ENCODE assay signal across 17 cellular contexts in genomic region chr12:120563495-120563894, GRCh38. TPM values are rescaled to one million over a fixed set of nuclear protein-coding genes. Genes with fewer than 3 reads are reported as not detected.
DNase-seq lines count a peak whose midpoint lies in the region; ATAC-seq and TF ChIP-seq lines count a peak whose summit lies in the region.
"Had no signal": no experiment of that assay in that cellular context is flagged by ENCODE, and none has a peak within 500 bp of the region (broad histone marks: within the 10 kb centered on the region; RNA-seq: fewer than 3 reads in every experiment).

No MANE protein-coding gene starts in this region.

- 90 to 95% (median 93%) methylated on average over 11 of the region's 11 CpGs for WGBS in heart left ventricle, 4 donors
- WGBS in psoas muscle, 3 donors = 90 to 94% (median 92%) methylated on average over 11 of the region's 11 CpGs
- WGBS in transverse colon (ENCODE audit: low coverage in 1 of 2), 2 donors = 94% methylated on average over 11 of the region's 11 CpGs; no CpG with 5 or more reads in 1 of the 2 donors
- 87 to 98% (median 96%) methylated on average over 9 to 11 of the region's 11 CpGs for WGBS in spleen, 5 donors

- H3K4me3 Mint-ChIP-seq in activated naive CD8-positive, alpha-beta T cell = no peak overlapping the region
- no peak overlapping the region for H3K4me3 Mint-ChIP-seq in activated naive CD8-positive, alpha-beta T cell treated with anti-CD3 and anti-CD28 coated beads, Interleukin-2, amount 50 U/mL, for 24 hours
- H3K4me3 Mint-ChIP-seq in Caco-2 (ENCODE audit: unreplicated experiment) = no peak overlapping the region

- POLR2A ChIA-PET in Caco-2 (lab: Charles Lee) = no interaction called here

- CTCF ChIA-PET in Caco-2 (lab: Charles Lee) = no interaction called here

- H3K27me3 ChIP-seq in heart left ventricle = no peaks in the 10 kb centered on the region
- H3K27me3 ChIP-seq in psoas muscle (ENCODE audit: insufficient read depth in 3 of 3, low read length in 2 of 3) = no peaks in the 10 kb centered on the region
- no peaks in the 10 kb centered on the region for H3K27me3 ChIP-seq in transverse colon
- H3K27me3 ChIP-seq in spleen (replicated peaks in 1 of 7) = no peaks in the 10 kb centered on the region
- H3K27me3 ChIP-seq in Caco-2 (replicated peaks; ENCODE audit: control insufficient read depth, insufficient read depth, low read length) = no peaks in the 10 kb centered on the region
- H3K27me3 ChIP-seq: BLaER1 treated with 17β-estradiol and CSF1 and Interleukin-3, amounts not matched to agents 10 nM and 100 nM; MG63 had no signal

- H3K36me3 Mint-ChIP-seq in activated naive CD8-positive, alpha-beta T cell = peaks cover 2% of the 10 kb centered on the region
- H3K36me3 Mint-ChIP-seq in activated naive CD8-positive, alpha-beta T cell treated with anti-CD3 and anti-CD28 coated beads, Interleukin-2, amount 50 U/mL, for 24 hours (ENCODE audit: low read depth) = peaks cover 52% of the 10 kb centered on the region
- H3K36me3 Mint-ChIP-seq in Caco-2 (ENCODE audit: insufficient read depth, unreplicated experiment) = peaks cover 89% of the 10 kb centered on the region

- TF ChIP-seq CTCF in heart left ventricle (IDR thresholded peaks at IDR 0.05) = no peak
- no peak for TF ChIP-seq CTCF in psoas muscle (IDR thresholded peaks at IDR 0.05)
- TF ChIP-seq CTCF in transverse colon (IDR thresholded peaks at IDR 0.05) = no peak
- TF ChIP-seq CTCF in spleen (IDR thresholded peaks at IDR 0.05 in 8 of 11, conservative IDR thresholded peaks at IDR 0.05 in 3 of 11) = no peak
- no peak for TF ChIP-seq CTCF in Caco-2 (IDR thresholded peaks at IDR 0.05; ENCODE audit: insufficient read depth in 1 of 2, low read depth in 1 of 2, low read length in 1 of 2, severe bottlenecking in 1 of 2, unreplicated experiment in 1 of 2)

- no peaks in the 10 kb centered on the region for H3K9me3 Mint-ChIP-seq in activated naive CD8-positive, alpha-beta T cell (ENCODE audit: low read depth)
- H3K9me3 Mint-ChIP-seq in activated naive CD8-positive, alpha-beta T cell treated with anti-CD3 and anti-CD28 coated beads, Interleukin-2, amount 50 U/mL, for 24 hours = no peaks in the 10 kb centered on the region
- H3K9me3 Mint-ChIP-seq in Caco-2 (ENCODE audit: unreplicated experiment) = no peaks in the 10 kb centered on the region

- H3K4me1 ChIP-seq in heart left ventricle (peaks cover 0 to 11% (median 0%) of the 10 kb centered on the region in 12 donors), psoas muscle (peaks cover 19% of the 10 kb centered on the region), transverse colon (peaks cover 0 to 6% (median 0%) of the 10 kb centered on the region in 4 donors), spleen (peaks cover 0 to 6% (median 2%) of the 10 kb centered on the region in 6 donors), Caco-2 (0 out of 2 replicates have a peak, but pooled peaks cover 6% of the 10 kb centered on the region)
- H3K4me1 ChIP-seq: BLaER1 treated with 17β-estradiol and CSF1 and Interleukin-3, amounts not matched to agents 10 nM and 100 nM had no signal

- H3K36me3 ChIP-seq in heart left ventricle = peaks cover 6 to 100% (median 98%) of the 10 kb centered on the region in 9 donors
- peaks cover 24 to 97% of the 10 kb centered on the region in 2 donors for H3K36me3 ChIP-seq in psoas muscle (ENCODE audit: insufficient read depth in 1 of 2, low read depth in 1 of 2)
- H3K36me3 ChIP-seq in transverse colon = peaks cover 0 to 89% (median 41%) of the 10 kb centered on the region in 4 donors
- H3K36me3 ChIP-seq in spleen = peaks cover 4 to 100% (median 95%) of the 10 kb centered on the region in 6 donors
- H3K36me3 ChIP-seq in Caco-2 (ENCODE audit: control insufficient read depth, insufficient read depth, low read length) = 0 out of 2 replicates have a peak, but pooled peaks cover 1% of the 10 kb centered on the region

- no peaks in the 10 kb centered on the region for H3K4me1 Mint-ChIP-seq in activated naive CD8-positive, alpha-beta T cell (ENCODE audit: low read depth)
- H3K4me1 Mint-ChIP-seq in activated naive CD8-positive, alpha-beta T cell treated with anti-CD3 and anti-CD28 coated beads, Interleukin-2, amount 50 U/mL, for 24 hours = no peaks in the 10 kb centered on the region
- peaks cover 7% of the 10 kb centered on the region for H3K4me1 Mint-ChIP-seq in Caco-2 (ENCODE audit: low read depth, unreplicated experiment)

- H3K27ac ChIP-seq in heart left ventricle (peak overlapping the region in 10 of 12 donors; percentile 28 to 83 (median 68)), psoas muscle (peak overlapping the region; percentile 68), transverse colon (peak overlapping the region; percentile 20 to 71 (median 30)), spleen (peak overlapping the region in 1 of 8 donors; percentile 2)
- H3K27ac ChIP-seq: BLaER1 treated with 17β-estradiol and CSF1 and Interleukin-3, amounts not matched to agents 10 nM and 100 nM had no signal

- TF ChIP-seq POLR2A in heart left ventricle (IDR thresholded peaks at IDR 0.05) = no peak
- TF ChIP-seq POLR2A in transverse colon (IDR thresholded peaks at IDR 0.05) = no peak
- no peak for TF ChIP-seq POLR2A in spleen (IDR thresholded peaks at IDR 0.05)

- in situ Hi-C loops in transverse colon (cut with MboI; ENCODE audit: low pct_ligation_motif_present in 1 of 4, low pct_unique_long_range_greater_than_20kb in 1 of 4, low sequenced_read_pairs in 3 of 4) = no loop called here

- BruUV-seq in Caco-2 (replicated peaks; lab: Mats Ljungman, UMichigan) = no TSS peak

- H3K4me3 ChIP-seq in heart left ventricle = no peak overlapping the region
- no peak overlapping the region for H3K4me3 ChIP-seq in psoas muscle
- no peak overlapping the region for H3K4me3 ChIP-seq in transverse colon
- no peak overlapping the region for H3K4me3 ChIP-seq in spleen
- no peak overlapping the region for H3K4me3 ChIP-seq in Caco-2 (ENCODE audit: low read depth, low read length)
- H3K4me3 ChIP-seq: BLaER1 treated with 17β-estradiol and CSF1 and Interleukin-3, amounts not matched to agents 10 nM and 100 nM; MG63 had no signal

- intact Hi-C loops in heart left ventricle (cut with DNase I) = loop anchor here in 1 of 10 donors (10.0 kb wide), 1 partner anchor 99 kb away; the partner anchor contains the start of gene SRSF9
- intact Hi-C loops in psoas muscle (cut with DNase I) = no loop called here
- intact Hi-C loops in transverse colon (cut with DNase I; ENCODE audit: low total_unique reads) = no loop called here
- intact Hi-C loops in spleen (cut with DNase I; ENCODE audit: low total_unique reads) = no loop called here
- intact Hi-C loops in Caco-2 (cut with micrococcal nuclease; ENCODE audit: unreplicated experiment) = no loop called here

- DNase-seq in activated naive CD8-positive, alpha-beta T cell treated with anti-CD3 and anti-CD28 coated beads, Interleukin-2, amount 50 U/mL, for 24 hours = no peak
- DNase-seq in heart left ventricle (no peak), psoas muscle (no peak), transverse colon (no peak), spleen (no peak), COLO668 (lab: John Stamatoyannopoulos, UW; ENCODE audit: unreplicated experiment) (no peak), Caco-2 (no peak)
- DNase-seq: DMS53, H7, MG63, NCI-H1092, NCI-H2081 treated with DMSO at 0.1 percent for 48 hours, NCI-H510A, NCI-H774, PC-3 had no signal

- H3K9me3 ChIP-seq in heart left ventricle (no peaks in the 10 kb centered on the region), psoas muscle (no peaks in the 10 kb centered on the region), transverse colon (no peaks in the 10 kb centered on the region), spleen (no peaks in the 10 kb centered on the region), Caco-2 (no peaks in the 10 kb centered on the region)
- H3K9me3 ChIP-seq: BLaER1 treated with 17β-estradiol and CSF1 and Interleukin-3, amounts not matched to agents 10 nM and 100 nM; MG63 had no signal

- peak overlapping the region; percentile 43 for H3K27ac Mint-ChIP-seq in activated naive CD8-positive, alpha-beta T cell
- no peak overlapping the region for H3K27ac Mint-ChIP-seq in activated naive CD8-positive, alpha-beta T cell treated with anti-CD3 and anti-CD28 coated beads, Interleukin-2, amount 50 U/mL, for 24 hours
- no peak overlapping the region for H3K27ac Mint-ChIP-seq in Caco-2 (ENCODE audit: unreplicated experiment)

- TF ChIP-seq EP300 in transverse colon (IDR thresholded peaks at IDR 0.05; ENCODE audit: low read depth) = no peak

- no peak for ATAC-seq in activated naive CD8-positive, alpha-beta T cell treated with anti-CD3 and anti-CD28 coated beads, Interleukin-2, amount 50 U/mL, for 24 hours
- ATAC-seq in heart left ventricle (peak in 3 of 4 donors; percentile 10 to 29 (median 16)), psoas muscle (no peak)
- ATAC-seq: PC-3 had no signal

- no peaks in the 10 kb centered on the region for H3K27me3 Mint-ChIP-seq in activated naive CD8-positive, alpha-beta T cell
- H3K27me3 Mint-ChIP-seq in activated naive CD8-positive, alpha-beta T cell treated with anti-CD3 and anti-CD28 coated beads, Interleukin-2, amount 50 U/mL, for 24 hours = no peaks in the 10 kb centered on the region
- H3K27me3 Mint-ChIP-seq in Caco-2 (ENCODE audit: insufficient read depth, unreplicated experiment) = no peaks in the 10 kb centered on the region

RNA-seq across cellular contexts. Expression of gene POP5, which starts 17.7 kb away (rescaled TPM):
- 10 to 100 TPM; 20.6 to 46.6 (median 36.3) TPM for total RNA-seq in heart left ventricle
- polyA plus RNA-seq in heart left ventricle = 10 to 100 TPM; 30.9 to 55.8 TPM
- 10 to 100 TPM in 3 of 4 donors, 1 to 10 TPM in 1; 9.8 to 20.2 (median 17.0) TPM for total RNA-seq in psoas muscle
- 10 to 100 TPM; 18.9 to 30.4 (median 27.7) TPM for polyA plus RNA-seq in psoas muscle
- 10 to 100 TPM in 3 of 4 donors, not detected in 1; 31.5 to 56.5 (median 43.7) TPM for total RNA-seq in transverse colon
- 10 to 100 TPM; 28.1 to 54.0 (median 40.1) TPM for total RNA-seq in spleen
- 10 to 100 TPM; 77.6 to 84.1 (median 78.5) TPM for polyA plus RNA-seq in spleen
- 49.5 and 53.9 TPM in 2 replicates for total RNA-seq in Caco-2 (2022)

RNA-seq across cellular contexts. Expression of gene RNF10, which starts 29.3 kb away (rescaled TPM):
- total RNA-seq in heart left ventricle (100 to 1,000 TPM; 165 to 363 (median 278) TPM), psoas muscle (100 to 1,000 TPM; 296 to 463 (median 350) TPM), transverse colon (100 to 1,000 TPM; 204 to 317 (median 213) TPM), spleen (100 to 1,000 TPM; 172 to 428 (median 248) TPM), Caco-2 (2022) (133 and 164 TPM in 2 replicates)
- polyA plus RNA-seq in heart left ventricle (100 to 1,000 TPM; 247 to 490 TPM), psoas muscle (100 to 1,000 TPM; 299 to 624 (median 302) TPM), spleen (100 to 1,000 TPM; 101 to 134 (median 125) TPM)

RNA-seq across cellular contexts. Expression of gene COQ5, which starts 34.5 kb away (rescaled TPM):
- total RNA-seq in heart left ventricle = 10 to 100 TPM; 27.9 to 46.5 (median 36.7) TPM
- 10 to 100 TPM; 29.2 to 48.9 TPM for polyA plus RNA-seq in heart left ventricle
- total RNA-seq in psoas muscle = 10 to 100 TPM; 33.1 to 52.8 (median 45.7) TPM
- polyA plus RNA-seq in psoas muscle = 10 to 100 TPM; 53.4 to 81.4 (median 55.4) TPM
- 10 to 100 TPM; 20.9 to 34.9 (median 31.9) TPM for total RNA-seq in transverse colon
- total RNA-seq in spleen = 10 to 100 TPM; 18.6 to 24.0 (median 20.2) TPM
- 10 to 100 TPM; 29.2 to 34.6 (median 32.5) TPM for polyA plus RNA-seq in spleen
- total RNA-seq in Caco-2 (2022) = 20.7 and 20.9 TPM in 2 replicates

Comparison
In these comparisons a context has a peak if more than half of its experiments do, and no peak if none do; other contexts are left out.
1. ATAC-seq: peak in heart left ventricle (3 of 4); none in activated naive CD8-positive, alpha-beta T cell treated with anti-CD3 and anti-CD28 coated beads, Interleukin-2, amount 50 U/mL, for 24 hours (single experiment) and psoas muscle (0 of 4).